Comparison of ENCODE assay signal across 26 cellular contexts in the genomic region with DNA sequence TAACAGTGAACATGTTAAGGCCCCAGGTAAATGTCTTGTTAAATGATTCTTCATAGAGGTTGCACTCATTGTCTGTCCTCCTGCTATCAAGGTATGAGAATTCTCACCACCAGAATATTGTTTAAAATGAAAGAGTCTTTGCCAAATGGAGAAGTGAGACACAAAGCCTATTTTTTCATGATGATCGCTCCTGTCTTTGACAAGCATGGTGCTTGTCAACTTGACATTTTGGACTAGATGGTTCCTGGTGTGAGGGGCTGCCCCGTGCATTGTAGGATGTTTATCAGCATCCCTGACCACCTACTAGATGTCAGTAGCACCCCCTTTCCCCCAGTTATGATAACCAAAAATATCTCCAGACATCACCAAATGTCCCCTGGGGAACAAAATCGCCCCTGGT.
"Had no signal": no experiment of that assay in that cellular context is flagged by ENCODE, and none has a peak within 500 bp of the region (broad histone marks: within the 10 kb centered on the region; RNA-seq: fewer than 3 reads in every experiment).

No MANE protein-coding gene starts in this region.

- H3K9me3 Mint-ChIP-seq: natural killer cell; stimulated activated naive CD8-positive, alpha-beta T cell treated with anti-CD3 and anti-CD28 coated beads, Interleukin-15, amount 100 ng/mL, for 72 hours had no signal

- H3K27me3 Mint-ChIP-seq: stimulated activated naive CD8-positive, alpha-beta T cell treated with anti-CD3 and anti-CD28 coated beads, Interleukin-15, amount 100 ng/mL, for 72 hours had no signal

- H3K27ac Mint-ChIP-seq: natural killer cell; stimulated activated naive CD8-positive, alpha-beta T cell treated with anti-CD3 and anti-CD28 coated beads, Interleukin-15, amount 100 ng/mL, for 72 hours had no signal

- H3K4me3 Mint-ChIP-seq: natural killer cell; stimulated activated naive CD8-positive, alpha-beta T cell treated with anti-CD3 and anti-CD28 coated beads, Interleukin-15, amount 100 ng/mL, for 72 hours had no signal

- H3K27ac ChIP-seq: coronary artery, esophagus muscularis mucosa, foreskin keratinocyte, heart right ventricle, left lung, ovary, psoas muscle, sigmoid colon, suprapubic skin, transverse colon, upper lobe of right lung, uterus had no signal

- ATAC-seq: foreskin keratinocyte; heart right ventricle; left cardiac atrium; left lung; natural killer cell; psoas muscle; right cardiac atrium; stimulated activated naive CD8-positive, alpha-beta T cell treated with anti-CD3 and anti-CD28 coated beads, Interleukin-15, amount 100 ng/mL, for 72 hours; upper lobe of right lung had no signal

- H3K27me3 ChIP-seq: esophagus muscularis mucosa, foreskin keratinocyte, heart right ventricle, left lung, ovary, sigmoid colon, suprapubic skin, transverse colon, upper lobe of right lung, uterus had no signal

- H3K4me1 ChIP-seq: foreskin keratinocyte, psoas muscle, uterus had no signal

- H3K9me3 ChIP-seq: esophagus muscularis mucosa, heart right ventricle, left lung, ovary, psoas muscle, sigmoid colon, suprapubic skin, transverse colon, upper lobe of right lung, uterus had no signal

- H3K36me3 ChIP-seq: heart right ventricle, left lung, ovary, sigmoid colon, suprapubic skin, transverse colon, upper lobe of right lung, uterus had no signal

- H3K4me3 ChIP-seq: coronary artery, esophagus muscularis mucosa, heart right ventricle, left lung, ovary, psoas muscle, sigmoid colon, suprapubic skin, transverse colon, upper lobe of right lung, uterus had no signal

- DNase-seq: dermis blood vessel endothelial cell; effector memory CD4-positive, alpha-beta T cell; foreskin keratinocyte; glutamatergic neuron; heart right ventricle; hippocampal formation; left cardiac atrium; left lung; mesendoderm; natural killer cell; occipital lobe; ovary; posterior cingulate gyrus; psoas muscle; right cardiac atrium; sigmoid colon; stimulated activated CD4-positive, alpha-beta T cell treated with anti-CD3 and anti-CD28 coated beads, Interleukin-2, amount 100 ng/mL, for 24 hours; stimulated activated CD4-positive, alpha-beta T cell treated with anti-CD3 and anti-CD28 coated beads, Interleukin-4, amount 100 ng/mL, for 24 hours; stimulated activated naive CD4-positive, alpha-beta T cell; stimulated activated naive CD8-positive, alpha-beta T cell treated with anti-CD3 and anti-CD28 coated beads, Interleukin-15, amount 100 ng/mL, for 72 hours; transverse colon; upper lobe of right lung; uterus had no signal

- H3K36me3 Mint-ChIP-seq: natural killer cell had no signal
